In the genomic region with DNA sequence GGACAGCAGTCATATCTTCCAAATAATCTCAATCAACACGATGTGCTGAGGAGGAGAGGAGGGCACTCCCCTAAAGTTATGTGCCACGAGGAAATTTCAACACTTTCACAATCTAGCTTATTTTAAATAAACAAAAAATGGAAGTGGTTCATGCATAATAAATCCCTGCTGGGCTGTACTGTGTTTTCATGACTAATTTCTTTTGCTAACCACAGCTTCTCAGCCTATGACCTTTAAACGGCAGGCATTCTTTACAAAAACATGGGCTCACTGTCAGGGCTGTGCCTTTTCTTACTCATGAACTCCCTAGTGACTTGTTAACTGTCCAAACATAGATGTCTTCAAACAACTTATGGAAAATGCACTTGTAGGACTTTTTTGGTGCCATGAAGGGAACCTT, we compare ENCODE assay signal across 11 cellular contexts.
DNase-seq lines count a peak whose midpoint lies in the region; ATAC-seq and TF ChIP-seq lines count a peak whose summit lies in the region.
"Had no signal": no experiment of that assay in that cellular context is flagged by ENCODE, and none has a peak within 500 bp of the region (broad histone marks: within the 10 kb centered on the region; RNA-seq: fewer than 3 reads in every experiment).

No MANE protein-coding gene starts in this region.

- ATAC-seq in left colon (peak; percentile 62), GM21447 (IDR thresholded peaks at IDR 0.05; ENCODE audit: unreplicated experiment) (no peak)
- ATAC-seq: activated T-cell treated with anti-CD3 and anti-CD28 coated beads, Interleukin-2, amount 50 U/mL, for 4 hours; right lobe of liver had no signal

- in situ Hi-C loops in astrocyte of the cerebellum (cut with HindIII; ENCODE audit: low sequenced_read_pairs), result no loop called here

- intact Hi-C loops in left colon (cut with DNase I, micrococcal nuclease), result no loop called here

- peak; percentile 76 for DNase-seq in AG08396 (ENCODE audit: low spot score)
- peak; percentile 78 for DNase-seq in HT-29 (ENCODE audit: low spot score)
- peak; percentile 92 for DNase-seq in astrocyte of the cerebellum (ENCODE audit: low read depth)
- DNase-seq in left colon, result no peak
- no peak for DNase-seq in NCI-H2081 treated with DMSO at 0.1 percent for 48 hours (lab: John Stamatoyannopoulos, UW)
- DNase-seq in NCI-H2171 (lab: John Stamatoyannopoulos, UW), result no peak
- no peak for DNase-seq in ureter (ENCODE audit: low spot score)
- DNase-seq: activated T-cell treated with anti-CD3 and anti-CD28 coated beads, Interleukin-2, amount 50 U/mL, for 4 hours; right lobe of liver; SHP77 treated with DMSO at 0.1 percent for 48 hours had no signal

- no peak for TF ChIP-seq CTCF in astrocyte of the cerebellum (IDR thresholded peaks at IDR 0.05; ENCODE audit: low read depth, low read length, missing control alignments)

- no peak overlapping the region for H3K4me3 ChIP-seq in astrocyte of the cerebellum (ENCODE audit: low read depth, low read length)
- H3K4me3 ChIP-seq: right lobe of liver had no signal

Comparison
In these comparisons a context has a peak if more than half of its experiments do, and no peak if none do; other contexts are left out.
1. DNase-seq: peak in AG08396 (single experiment), HT-29 (single experiment) and astrocyte of the cerebellum (single experiment); none in left colon (0 of 2), NCI-H2081 treated with DMSO at 0.1 percent for 48 hours (single experiment), NCI-H2171 (single experiment) and ureter (single experiment).